3 cellular contexts compared by ENCODE assay signal in genomic region chr9:33424043-33424442, GRCh38. TPM values are rescaled to one million over a fixed set of nuclear protein-coding genes. Genes with fewer than 3 reads are reported as not detected.
"Had no signal": no experiment of that assay in that cellular context is flagged by ENCODE, and none has a peak within 500 bp of the region (broad histone marks: within the 10 kb centered on the region; RNA-seq: fewer than 3 reads in every experiment).

No MANE protein-coding gene starts in this region.

RNA-seq across cellular contexts. Expression of gene AQP7, which starts 21.7 kb away (rescaled TPM):
- total RNA-seq: LHCN-M2, MCF 10A, NCI-H460 had no signal
